In the genomic region with DNA sequence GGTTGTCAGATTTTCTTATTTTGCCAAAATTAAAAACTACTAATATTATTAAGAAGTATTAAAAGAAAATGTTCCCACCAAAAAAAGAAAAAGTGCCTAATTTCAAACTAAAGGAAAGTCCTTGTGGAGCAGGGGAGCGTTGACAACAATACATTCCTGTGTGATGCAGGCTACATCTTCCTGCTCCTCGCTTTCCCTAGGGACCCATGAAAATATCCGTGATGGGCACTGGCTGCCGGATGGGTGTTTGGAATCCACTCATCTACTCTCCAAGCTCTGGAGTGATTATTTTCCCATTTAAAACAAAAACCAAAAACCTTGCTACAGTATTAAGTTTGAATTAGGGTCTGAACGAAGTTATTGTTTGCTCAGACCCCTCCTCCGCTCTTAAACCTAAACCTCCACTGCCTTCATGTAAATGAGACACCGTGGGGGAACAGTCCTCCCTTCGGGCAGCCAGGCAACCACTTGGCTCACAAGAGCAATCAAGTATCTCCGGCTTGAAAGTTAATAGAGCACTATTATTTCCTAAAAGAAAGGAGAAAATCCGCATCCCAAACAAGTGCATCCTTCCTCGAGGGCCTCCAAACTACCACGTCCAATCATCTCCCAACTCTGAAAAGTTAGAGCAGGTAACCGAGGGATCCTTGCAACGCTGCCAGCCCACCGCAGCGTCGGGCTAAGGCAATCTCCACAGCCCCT, we compare ENCODE assay signal across 8 cellular contexts. TPM values are rescaled to one million over a fixed set of nuclear protein-coding genes. Genes with fewer than 3 reads are reported as not detected.
DNase-seq lines count a peak whose midpoint lies in the region; ATAC-seq and TF ChIP-seq lines count a peak whose summit lies in the region.

No MANE protein-coding gene starts in this region.

- peaks cover 14% of the 10 kb centered on the region for H3K4me1 ChIP-seq in mucosa of stomach (ENCODE audit: control insufficient read depth, insufficient read depth, low read length)

- peak overlapping the region; percentile 50 for H3K9ac ChIP-seq in mucosa of stomach (ENCODE audit: low read length)

- H3K27me3 ChIP-seq in mucosa of stomach (ENCODE audit: control insufficient read depth, insufficient read depth, low read length): no peaks in the 10 kb centered on the region

- H3K4me3 ChIP-seq in choroid plexus epithelial cell (ENCODE audit: low read depth, low read length): peak overlapping the region; percentile 69
- no peak overlapping the region for H3K4me3 ChIP-seq in mucosa of stomach (ENCODE audit: low read length)

- H3K36me3 ChIP-seq in mucosa of stomach (ENCODE audit: control insufficient read depth, insufficient read depth, low read length): no peaks in the 10 kb centered on the region

- peak; percentile 24 for DNase-seq in AG08396 (ENCODE audit: low spot score)
- peak; percentile 77 for DNase-seq in LHCN-M2 (ENCODE audit: low read depth)
- peak; percentile 33 for DNase-seq in choroid plexus epithelial cell (ENCODE audit: low read depth)
- no peak for DNase-seq in superior temporal gyrus (ENCODE audit: extremely low spot score)
- DNase-seq in 8988T: no peak

- ATAC-seq in HG03354 (IDR thresholded peaks at IDR 0.05; ENCODE audit: poor library complexity, severe bottlenecking, unreplicated experiment) (no peak), HG03469 (IDR thresholded peaks at IDR 0.05; ENCODE audit: unreplicated experiment) (no peak)

- H3K9me3 ChIP-seq in mucosa of stomach (ENCODE audit: control insufficient read depth, low read length): no peaks in the 10 kb centered on the region

- TF ChIP-seq CTCF in choroid plexus epithelial cell (conservative IDR thresholded peaks at IDR 0.05; ENCODE audit: low read depth, low read length): no peak

RNA-seq across cellular contexts. Expression of gene ITGB5, which starts 1.5 kb away (rescaled TPM):
- total RNA-seq in LHCN-M2 (2014; rRNA removed): 173 and 224 TPM in 2 replicates
- polyA plus RNA-seq in LHCN-M2 (2012): 367 TPM

RNA-seq across cellular contexts. Expression of gene MUC13, which starts 48.9 kb away (rescaled TPM):
- total RNA-seq in LHCN-M2 (2014; rRNA removed): 0.17 and 0.71 TPM in 2 replicates
- polyA plus RNA-seq in LHCN-M2 (2012): not detected

Comparison
In these comparisons a context has a peak if more than half of its experiments do, and no peak if none do; other contexts are left out.
1. DNase-seq: peak in AG08396 (single experiment), LHCN-M2 (single experiment) and choroid plexus epithelial cell (single experiment); none in superior temporal gyrus (single experiment) and 8988T (single experiment).